ENCODE assay signal across 1 cellular context in genomic region chr20:35699127-35699913, GRCh38.
TF ChIP-seq lines count a peak whose summit lies in the region.

Gene NFS1, minus strand, starts transcription at chr20:35699352. Its CDS starts 64 bp downstream, at chr20:35699288.
Gene ROMO1, plus strand, starts transcription at chr20:35699405. Its CDS starts 228 bp downstream, at chr20:35699633.

TF ChIP-seq in HepG2, 621 proteins besides CTCF, POLR2A, EP300 and RAD21 (continued from another document and continues in another):
- TF ChIP-seq NR0B2 (CRISPR knock-in tag; IDR thresholded peaks at IDR 0.05) (peak; percentile 96), ELF1 (CRISPR knock-in tag; IDR thresholded peaks at IDR 0.05) (peak; percentile 95), CCAR2 (optimal IDR thresholded peaks at IDR 0.05; ENCODE audit: low read depth, low read length) (no peak), ZBTB39 (CRISPR knock-in tag; IDR thresholded peaks at IDR 0.05) (peak; percentile 63; the same call in 1 of the 2 replicates), HMGXB4 (CRISPR knock-in tag; IDR thresholded peaks at IDR 0.05; ENCODE audit: borderline replicate concordance in 1 of 2, low read depth in 1 of 2) (peak; percentile 100), TEF (CRISPR knock-in tag; IDR thresholded peaks at IDR 0.05) (no peak; the same call in none of the 2 replicates), THRA (CRISPR knock-in tag; IDR thresholded peaks at IDR 0.05; ENCODE audit: borderline replicate concordance) (peak; percentile 93), POGZ (CRISPR knock-in tag; IDR thresholded peaks at IDR 0.05) (peak; percentile 98), ZNF782 (CRISPR knock-in tag; IDR thresholded peaks at IDR 0.05; ENCODE audit: borderline replicate concordance) (peak; percentile 99), ZNF274 (CRISPR knock-in tag; IDR thresholded peaks at IDR 0.05) (peak; percentile 99), HES4 (CRISPR knock-in tag; IDR thresholded peaks at IDR 0.05; ENCODE audit: borderline replicate concordance) (peak; percentile 79), ZNF468 (CRISPR knock-in tag; IDR thresholded peaks at IDR 0.05) (peak; percentile 95; the same call in 1 of the 2 replicates), ZHX1 (CRISPR knock-in tag; IDR thresholded peaks at IDR 0.05; ENCODE audit: low read depth) (peak; percentile 92), PAX8 (CRISPR knock-in tag; IDR thresholded peaks at IDR 0.05; ENCODE audit: borderline replicate concordance) (peak; percentile 85), CBX2 (IDR thresholded peaks at IDR 0.05; ENCODE audit: low read depth, low read length) (no peak), CBX2 (CRISPR knock-in tag; IDR thresholded peaks at IDR 0.05; ENCODE audit: low read depth) (peak; percentile 96; the same call in 1 of the 2 replicates), ETS1 (CRISPR knock-in tag; IDR thresholded peaks at IDR 0.05) (peak; percentile 96; the same call in 1 of the 2 replicates), ZNF800 (CRISPR knock-in tag; IDR thresholded peaks at IDR 0.05) (peak; percentile 86), ZNF160 (CRISPR knock-in tag; IDR thresholded peaks at IDR 0.05) (peak; percentile 93), FOXK2 (IDR thresholded peaks at IDR 0.05) (peak; percentile 33; the same call in 1 of the 2 replicates), NFATC3 (CRISPR knock-in tag; IDR thresholded peaks at IDR 0.05) (peak; percentile 95), STAT6 (CRISPR knock-in tag; IDR thresholded peaks at IDR 0.05; ENCODE audit: borderline replicate concordance) (peak; percentile 98), WIZ (CRISPR knock-in tag; IDR thresholded peaks at IDR 0.05) (peak; percentile 92), SP140L (CRISPR knock-in tag; IDR thresholded peaks at IDR 0.05; ENCODE audit: borderline replicate concordance) (peak; percentile 88; the same call in 1 of the 2 replicates), ZBTB7A (CRISPR knock-in tag; IDR thresholded peaks at IDR 0.05) (peak; percentile 86), ZFP90 (CRISPR knock-in tag; IDR thresholded peaks at IDR 0.05; ENCODE audit: borderline replicate concordance) (peak; percentile 96), MIXL1 (CRISPR knock-in tag; IDR thresholded peaks at IDR 0.05) (peak; percentile 95), SMAD1 (CRISPR knock-in tag; IDR thresholded peaks at IDR 0.05; ENCODE audit: borderline replicate concordance, low read depth) (peak; percentile 99), AGO2 (optimal IDR thresholded peaks at IDR 0.05; ENCODE audit: low read depth, low read length) (peak; percentile 99), TERF1 (CRISPR knock-in tag; IDR thresholded peaks at IDR 0.05) (peak; percentile 30; the same call in 1 of the 2 replicates), ZNF672 (CRISPR knock-in tag; IDR thresholded peaks at IDR 0.05) (no peak), ZBTB43 (CRISPR knock-in tag; conservative IDR thresholded peaks at IDR 0.05) (peak; percentile 94), NR3C1 (CRISPR knock-in tag; IDR thresholded peaks at IDR 0.05) (peak; percentile 9; the same call in 1 of the 2 replicates)
